Comparison of ENCODE assay signal across 20 cellular contexts in genomic region chr1:3212453-3213230, GRCh38.
A peak's percentile ranks its signal among the peaks of the same experiment; 100 is the strongest.
DNase-seq lines count a peak whose midpoint lies in the region; ATAC-seq, FAIRE-seq and TF ChIP-seq lines count a peak whose summit lies in the region.
"Had no signal": no experiment of that assay in that cellular context is flagged by ENCODE, and none has a peak within 500 bp of the region (broad histone marks: within the 10 kb centered on the region; RNA-seq: fewer than 3 reads in every experiment).

No MANE protein-coding gene starts in this region.

- H3K36me3 ChIP-seq in HepG2 (replicated peaks in 1 of 2; ENCODE audit: control insufficient read depth in 1 of 2, insufficient read depth in 2 of 2, low read length in 2 of 2) (no peaks in the 10 kb centered on the region), neuronal stem cell (replicated peaks in 1 of 2; ENCODE audit: control insufficient read depth in 2 of 2, insufficient read depth in 2 of 2, low read length in 2 of 2) (no peaks in the 10 kb centered on the region)
- H3K36me3 ChIP-seq: HAP-1 had no signal

- H2BK120ac ChIP-seq in neuronal stem cell (ENCODE audit: low read depth, low read length), result peak overlapping the region; percentile 92

- peak overlapping the region; percentile 97 for H3K18ac ChIP-seq in neuronal stem cell (ENCODE audit: low read length)

- no peak for TF ChIP-seq RAD21 in HepG2 (CRISPR knock-in tag; IDR thresholded peaks at IDR 0.05)

- H2AK5ac ChIP-seq in neuronal stem cell (ENCODE audit: low read depth, low read length), result peak overlapping the region; percentile 94

- H3K27me3 ChIP-seq in HepG2 (ENCODE audit: control insufficient read depth in 1 of 2, insufficient read depth in 2 of 2, low read length in 2 of 2) (peaks cover 0 to 2% of the 10 kb centered on the region in 2 experiments; a peak in 2 of 5 replicates), neuronal stem cell (ENCODE audit: control insufficient read depth in 3 of 3, insufficient read depth in 3 of 3, low read depth in 1 of 3, low read length in 3 of 3) (peaks cover 0 to 57% (median 0%) of the 10 kb centered on the region in 3 experiments)

- peak overlapping the region; percentile 43 for H2BK12ac ChIP-seq in neuronal stem cell (ENCODE audit: low read length)

- H3K23ac ChIP-seq in neuronal stem cell (ENCODE audit: low read depth, low read length, poor library complexity), result peak overlapping the region; percentile 40

- intact Hi-C loops in HepG2 (cut with micrococcal nuclease; ENCODE audit: unreplicated experiment) (no loop called here), left cardiac atrium (cut with DNase I) (no loop called here)

- CTCF ChIA-PET in WTC11 (lab: Charles Lee), result no interaction called here
- CTCF ChIA-PET in HepG2 (lab: Yijun Ruan, JAX; ENCODE audit: low intra/inter-chr PET ratio, low total read pairs), result no interaction called here

- DNase-seq in WTC11 (ENCODE audit: low spot score), result no peak
- DNase-seq in HepG2 (ENCODE audit: low spot score), result no peak
- DNase-seq in neuronal stem cell (ENCODE audit: low spot score), result no peak
- no peak for DNase-seq in left cardiac atrium
- no peak for DNase-seq in HuH-7.5 (ENCODE audit: low spot score)
- DNase-seq: AML-193; Caco-2; CD4-positive, alpha-beta T cell; GM23248 had no signal

- in situ Hi-C loops in HepG2 (cut with HindIII; ENCODE audit: extremely low pct_ligation_motif_present, low pct_unique_long_range_greater_than_20kb), result no loop called here

- POLR2A ChIA-PET in WTC11 (lab: Charles Lee) (interaction anchor here (0.6 kb wide), 1 partner anchor 369 kb away, joined by 6 read pairs; no protein-coding TSS in a partner anchor), HepG2 (lab: Yijun Ruan, JAX) (no interaction called here)

- no peak overlapping the region for H3K9ac ChIP-seq in HepG2 (ENCODE audit: insufficient read depth, low read depth, low read length)
- peak overlapping the region; percentile 56 for H3K9ac ChIP-seq in neuronal stem cell (ENCODE audit: low read depth, low read length, poor library complexity)
- H3K9ac ChIP-seq: GM23248 had no signal

- H3K79me1 ChIP-seq in neuronal stem cell (ENCODE audit: low read depth, low read length), result no peaks in the 10 kb centered on the region

- no peak for FAIRE-seq in HepG2 (lab: Jason Lieb, UNC)
- FAIRE-seq: A549, D721Med, G401.6, GM12891, HTR-8/SVneo had no signal

- TF ChIP-seq EP300 in HepG2 (IDR thresholded peaks at IDR 0.05; ENCODE audit: low read depth in 2 of 2, low read length in 2 of 2) (no peak), HepG2 (CRISPR knock-in tag; IDR thresholded peaks at IDR 0.05; ENCODE audit: borderline replicate concordance) (no peak)

- no peaks in the 10 kb centered on the region for H3K36me3 Mint-ChIP-seq in WTC11

- TF ChIP-seq CTCF in WTC11 (IDR thresholded peaks at IDR 0.05), result no peak
- TF ChIP-seq CTCF in HepG2 (CRISPR knock-in tag; IDR thresholded peaks at IDR 0.05), result no peak

- H2AFZ ChIP-seq in HepG2 (ENCODE audit: low read length), result no peak overlapping the region
- H2AFZ ChIP-seq in neuronal stem cell (ENCODE audit: low read length), result no peak overlapping the region
- H2AFZ ChIP-seq: GM23248 had no signal

- no peak overlapping the region for H3K4me3 Mint-ChIP-seq in WTC11
- H3K4me3 Mint-ChIP-seq: CD4-positive, alpha-beta T cell had no signal

- no peaks in the 10 kb centered on the region for H3K4me1 Mint-ChIP-seq in WTC11

- peak overlapping the region; percentile 89 for H4K91ac ChIP-seq in neuronal stem cell (ENCODE audit: low read depth, low read length, poor library complexity)

- H3K27ac Mint-ChIP-seq in WTC11, result no peak overlapping the region
- H3K27ac Mint-ChIP-seq: CD4-positive, alpha-beta T cell had no signal

- H2BK5ac ChIP-seq in neuronal stem cell (ENCODE audit: low read length), result peak overlapping the region; percentile 97

- 76% methylated on average over 31 of the region's 34 CpGs for WGBS in HepG2 (ENCODE audit: low lambda C conversion rate)
- no CpG with 5 or more reads among the region's 34 CpGs for WGBS in neuronal stem cell (ENCODE audit: extremely low coverage in 2 of 2, insufficient read length in 2 of 2, insufficient replicate concordance in 1 of 2), 2 donors

- H3K27ac ChIP-seq in cingulate gyrus (ENCODE audit: low read depth, low read length) (peak overlapping the region; percentile 69), HepG2 (ENCODE audit: extremely low read length, insufficient read depth, low read length) (no peak overlapping the region), neuronal stem cell (replicated peaks; ENCODE audit: low read length) (peak overlapping the region; percentile 97)
- H3K27ac ChIP-seq: 22Rv1, A549, C4-2B, GM23248 had no signal

- peak overlapping the region; percentile 59 for H3K14ac ChIP-seq in neuronal stem cell (ENCODE audit: low read length)

- H4K8ac ChIP-seq in neuronal stem cell (ENCODE audit: low read depth, low read length), result peak overlapping the region; percentile 54

- H3K4me1 ChIP-seq in HepG2 (ENCODE audit: insufficient read depth, low read length) (no peaks in the 10 kb centered on the region), neuronal stem cell (ENCODE audit: control insufficient read depth in 2 of 2, insufficient read depth in 1 of 2, low read depth in 1 of 2, low read length in 2 of 2) (peaks cover 0 to 32% of the 10 kb centered on the region in 2 donors)
- H3K4me1 ChIP-seq: A549, Caco-2 had no signal

- no peak overlapping the region for H3K4me3 ChIP-seq in HepG2 (replicated peaks in 1 of 3; ENCODE audit: insufficient read depth in 1 of 3, low read depth in 2 of 3, low read length in 3 of 3)
- no peak overlapping the region for H3K4me3 ChIP-seq in neuronal stem cell (ENCODE audit: low read length in 2 of 2)
- H3K4me3 ChIP-seq: A549, GM23248, HAP-1 had no signal

- no peak overlapping the region for H3K4me2 ChIP-seq in HepG2 (ENCODE audit: low read depth, low read length)
- H3K4me2 ChIP-seq in neuronal stem cell (ENCODE audit: insufficient read depth, low read length, poor library complexity, severe bottlenecking), result no peak overlapping the region
- H3K4me2 ChIP-seq: A549 had no signal

- no peak for ATAC-seq in WTC11
- no peak for ATAC-seq in HepG2
- ATAC-seq in left cardiac atrium, result no peak
- no peak for ATAC-seq in HG03342 (IDR thresholded peaks at IDR 0.05; ENCODE audit: unreplicated experiment)
- ATAC-seq in HG02763 (IDR thresholded peaks at IDR 0.05; ENCODE audit: unreplicated experiment), result no peak
- ATAC-seq: A549 had no signal

- peak overlapping the region; percentile 86 for H3K4ac ChIP-seq in neuronal stem cell (ENCODE audit: low read length)

- no peaks in the 10 kb centered on the region for H3K9me3 ChIP-seq in HepG2 (ENCODE audit: low read length)
- no peaks in the 10 kb centered on the region for H3K9me3 ChIP-seq in neuronal stem cell (replicated peaks in 1 of 2; ENCODE audit: control insufficient read depth in 2 of 2, insufficient read depth in 1 of 2, low read depth in 1 of 2, low read length in 2 of 2)
- H3K9me3 ChIP-seq: A549, Caco-2, HAP-1 had no signal

- BruUV-seq in HepG2 (replicated peaks; lab: Mats Ljungman, UMichigan), result no TSS peak

- H4K20me1 ChIP-seq in HepG2 (ENCODE audit: insufficient read depth, low read length), result no peaks in the 10 kb centered on the region

- no peaks in the 10 kb centered on the region for H3K79me2 ChIP-seq in HepG2 (ENCODE audit: insufficient read depth, low read length)

- H2BK15ac ChIP-seq in neuronal stem cell (ENCODE audit: low read length), result peak overlapping the region; percentile 91

- TF ChIP-seq POLR2A in HepG2 (IDR thresholded peaks at IDR 0.05; ENCODE audit: insufficient read depth in 1 of 2, low read depth in 2 of 2, low read length in 2 of 2), result no peak

- H3K9me3 Mint-ChIP-seq in WTC11, result no peaks in the 10 kb centered on the region
- H3K9me3 Mint-ChIP-seq: CD4-positive, alpha-beta T cell had no signal

- no peaks in the 10 kb centered on the region for H3K27me3 Mint-ChIP-seq in WTC11 (ENCODE audit: low read depth)
- H3K27me3 Mint-ChIP-seq: CD4-positive, alpha-beta T cell had no signal

TF ChIP-seq in WTC11, 78 proteins besides CTCF, POLR2A, EP300 and RAD21:
- TF ChIP-seq PREB (CRISPR knock-in tag; IDR thresholded peaks at IDR 0.05; ENCODE audit: borderline replicate concordance) (no peak), ZNF317 (CRISPR knock-in tag; IDR thresholded peaks at IDR 0.05; ENCODE audit: borderline replicate concordance, low read depth) (no peak), ZNF263 (CRISPR knock-in tag; IDR thresholded peaks at IDR 0.05; ENCODE audit: low read depth) (peak; percentile 74; the same call in 1 of the 2 replicates), GTF2I (CRISPR knock-in tag; conservative IDR thresholded peaks at IDR 0.05) (no peak)

TF ChIP-seq in HepG2, 621 proteins besides CTCF, POLR2A, EP300 and RAD21:
- 0 out of 2 replicates have a peak, but pooled peaks have one; percentile 34 for TF ChIP-seq ZNF263 (CRISPR knock-in tag; IDR thresholded peaks at IDR 0.05)
- TF ChIP-seq ZNF138 (CRISPR knock-in tag; IDR thresholded peaks at IDR 0.05; ENCODE audit: low read depth), result no peak

Comparison
In these comparisons a context has a peak if more than half of its experiments do, and no peak if none do; other contexts are left out.
1. Of the 50 proteins assayed by ChIP-seq in both HepG2 and WTC11: peak only in HepG2: none; only in WTC11: none; in both: ZNF263; in neither: 49.